26 cellular contexts compared by ENCODE assay signal in the genomic region with DNA sequence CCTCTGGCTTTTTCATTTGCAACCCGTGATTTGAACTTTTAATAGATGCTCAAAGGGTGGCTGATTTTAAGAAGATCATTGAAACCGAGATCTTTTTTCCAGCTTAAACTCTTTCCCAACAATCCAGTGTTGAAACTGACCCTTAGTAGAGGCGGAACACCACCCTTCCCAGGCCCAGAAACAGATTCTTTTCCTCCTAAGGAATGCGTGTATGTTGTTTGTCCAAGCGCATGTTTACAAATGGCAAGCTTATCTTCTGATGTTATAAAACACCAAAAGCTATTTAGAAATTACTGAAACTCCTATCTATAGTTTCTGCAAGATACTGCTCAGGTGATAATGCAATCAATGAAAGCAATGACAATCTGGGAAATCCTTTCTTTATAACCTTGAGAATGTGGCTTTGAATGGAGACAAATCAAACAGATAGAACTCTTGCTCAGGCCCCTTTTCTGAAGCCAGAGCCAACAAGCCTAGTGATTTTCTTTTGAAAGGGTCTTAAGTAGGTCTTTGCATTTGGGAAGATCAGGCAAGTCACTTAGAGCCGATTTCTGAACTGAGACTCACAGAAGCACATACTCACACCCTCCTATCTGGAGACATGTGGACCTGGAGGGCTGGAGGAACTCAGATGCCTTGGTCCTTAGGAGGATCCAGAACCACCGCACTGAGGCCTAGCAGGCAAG. TPM values are rescaled to one million over a fixed set of nuclear protein-coding genes. Genes with fewer than 3 reads are reported as not detected.
"Had no signal": no experiment of that assay in that cellular context is flagged by ENCODE, and none has a peak within 500 bp of the region (broad histone marks: within the 10 kb centered on the region; RNA-seq: fewer than 3 reads in every experiment).

No MANE protein-coding gene starts in this region.

- H3K27ac ChIP-seq: ascending aorta, breast epithelium, esophagus muscularis mucosa, lower lobe of right lung, neutrophil, upper lobe of left lung had no signal

- H3K27ac Mint-ChIP-seq: activated CD4-positive, alpha-beta memory T cell treated with anti-CD3 and anti-CD28 coated beads, Interleukin-2, amount 10 ng/mL, durations not matched to agents 7 days and 5 days; activated CD8-positive, alpha-beta memory T cell treated with anti-CD3 and anti-CD28 coated beads, Interleukin-2, amount 10 ng/mL, durations not matched to agents 7 days and 5 days; activated naive CD8-positive, alpha-beta T cell treated with anti-CD3 and anti-CD28 coated beads, Interleukin-2, amount 50 U/mL, for 24 hours; activated T-helper 2 cell treated with anti-CD3 and anti-CD28 coated beads, Interferon-gamma antibody, Interleukin-2, Interleukin-4, amounts not matched to agents 10 μg/mL and 5 μg/mL and 100 μg/mL, durations not matched to agents 14 hours and 24 hours and 36 hours; stimulated activated effector memory CD8-positive, alpha-beta T cell treated with anti-CD3 and anti-CD28 coated beads, Interleukin-12 subunit alpha, Interleukin-12 subunit beta, amount 100 ng/mL, for 72 hours; T-helper 2 cell treated with Interferon-gamma antibody and Interleukin-4, amounts not matched to agents 5 μg/mL and 100 μg/mL, for 36 hours had no signal

- H3K4me2 ChIP-seq: SK-N-SH had no signal

- H3K4me3 Mint-ChIP-seq: activated CD4-positive, alpha-beta memory T cell treated with anti-CD3 and anti-CD28 coated beads, Interleukin-2, amount 10 ng/mL, durations not matched to agents 7 days and 5 days; activated CD8-positive, alpha-beta memory T cell treated with anti-CD3 and anti-CD28 coated beads, Interleukin-2, amount 10 ng/mL, durations not matched to agents 7 days and 5 days; activated naive CD8-positive, alpha-beta T cell treated with anti-CD3 and anti-CD28 coated beads, Interleukin-2, amount 50 U/mL, for 24 hours; stimulated activated effector memory CD8-positive, alpha-beta T cell treated with anti-CD3 and anti-CD28 coated beads, Interleukin-12 subunit alpha, Interleukin-12 subunit beta, amount 100 ng/mL, for 72 hours; T-helper 2 cell treated with Interferon-gamma antibody and Interleukin-4, amounts not matched to agents 5 μg/mL and 100 μg/mL, for 36 hours had no signal

- H3K9me3 Mint-ChIP-seq: activated CD4-positive, alpha-beta memory T cell treated with anti-CD3 and anti-CD28 coated beads, Interleukin-2, amount 10 ng/mL, durations not matched to agents 7 days and 5 days; activated naive CD8-positive, alpha-beta T cell treated with anti-CD3 and anti-CD28 coated beads, Interleukin-2, amount 50 U/mL, for 24 hours; activated T-helper 2 cell treated with anti-CD3 and anti-CD28 coated beads, Interferon-gamma antibody, Interleukin-2, Interleukin-4, amounts not matched to agents 10 μg/mL and 5 μg/mL and 100 μg/mL, durations not matched to agents 14 hours and 24 hours and 36 hours; stimulated activated effector memory CD8-positive, alpha-beta T cell treated with anti-CD3 and anti-CD28 coated beads, Interleukin-12 subunit alpha, Interleukin-12 subunit beta, amount 100 ng/mL, for 72 hours; T-helper 2 cell treated with Interferon-gamma antibody and Interleukin-4, amounts not matched to agents 5 μg/mL and 100 μg/mL, for 36 hours had no signal

- H3K36me3 ChIP-seq: ascending aorta, breast epithelium, esophagus muscularis mucosa, lower lobe of right lung, neutrophil, pancreas, stomach, upper lobe of left lung had no signal

- DNase-seq: activated CD4-positive, alpha-beta memory T cell treated with anti-CD3 and anti-CD28 coated beads, Interleukin-2, amount 10 ng/mL, durations not matched to agents 7 days and 5 days; activated CD8-positive, alpha-beta memory T cell treated with anti-CD3 and anti-CD28 coated beads, Interleukin-2, amount 10 ng/mL, durations not matched to agents 7 days and 5 days; activated naive CD4-positive, alpha-beta T cell treated with Interleukin-2 at 50 U/mL for 16 hours; activated naive CD8-positive, alpha-beta T cell treated with anti-CD3 and anti-CD28 coated beads, Interleukin-2, amount 50 U/mL, for 24 hours; effector CD4-positive, alpha-beta T cell; foreskin fibroblast; hypothalamus; islet precursor cell; left colon; lower lobe of right lung; pancreas; SK-N-SH; stimulated activated CD4-positive, alpha-beta T cell treated with anti-CD3 and anti-CD28 coated beads, Interleukin-4, amount 100 ng/mL, for 24 hours; stomach; upper lobe of left lung had no signal

- FAIRE-seq: pancreas, TTC549 had no signal

- H3K4me1 Mint-ChIP-seq: activated CD4-positive, alpha-beta memory T cell treated with anti-CD3 and anti-CD28 coated beads, Interleukin-2, amount 10 ng/mL, durations not matched to agents 7 days and 5 days; activated CD8-positive, alpha-beta memory T cell treated with anti-CD3 and anti-CD28 coated beads, Interleukin-2, amount 10 ng/mL, durations not matched to agents 7 days and 5 days; activated naive CD8-positive, alpha-beta T cell treated with anti-CD3 and anti-CD28 coated beads, Interleukin-2, amount 50 U/mL, for 24 hours; stimulated activated effector memory CD8-positive, alpha-beta T cell treated with anti-CD3 and anti-CD28 coated beads, Interleukin-12 subunit alpha, Interleukin-12 subunit beta, amount 100 ng/mL, for 72 hours had no signal

- ATAC-seq: activated CD8-positive, alpha-beta memory T cell treated with anti-CD3 and anti-CD28 coated beads, Interleukin-2, amount 10 ng/mL, durations not matched to agents 7 days and 5 days; activated naive CD8-positive, alpha-beta T cell treated with anti-CD3 and anti-CD28 coated beads, Interleukin-2, amount 50 U/mL, for 24 hours; left colon; lower lobe of right lung; sciatic nerve; stimulated activated effector memory CD8-positive, alpha-beta T cell treated with anti-CD3 and anti-CD28 coated beads, Interleukin-12 subunit alpha, Interleukin-12 subunit beta, amount 100 ng/mL, for 72 hours had no signal

- H3K9me3 ChIP-seq: ascending aorta, breast epithelium, esophagus muscularis mucosa, lower lobe of right lung, neutrophil, pancreas, SK-N-SH, stomach, upper lobe of left lung had no signal

- H3K36me3 Mint-ChIP-seq: activated CD8-positive, alpha-beta memory T cell treated with anti-CD3 and anti-CD28 coated beads, Interleukin-2, amount 10 ng/mL, durations not matched to agents 7 days and 5 days; stimulated activated effector memory CD8-positive, alpha-beta T cell treated with anti-CD3 and anti-CD28 coated beads, Interleukin-12 subunit alpha, Interleukin-12 subunit beta, amount 100 ng/mL, for 72 hours had no signal

- H3K4me3 ChIP-seq: ascending aorta, breast epithelium, esophagus muscularis mucosa, lower lobe of right lung, pancreas, stomach, upper lobe of left lung had no signal

- H3K4me1 ChIP-seq: ascending aorta, breast epithelium, lower lobe of right lung, upper lobe of left lung had no signal

- H3K27me3 ChIP-seq: ascending aorta, breast epithelium, esophagus muscularis mucosa, neutrophil, pancreas, stomach, upper lobe of left lung had no signal

- H3K9ac ChIP-seq: SK-N-SH had no signal

- H3K27me3 Mint-ChIP-seq: activated naive CD8-positive, alpha-beta T cell treated with anti-CD3 and anti-CD28 coated beads, Interleukin-2, amount 50 U/mL, for 24 hours had no signal

RNA-seq across cellular contexts. Expression of a gene that starts 9.1 kb away (rescaled TPM):
- total RNA-seq: activated CD4-positive, alpha-beta memory T cell treated with anti-CD3 and anti-CD28 coated beads, Interleukin-2, amount 10 ng/mL, durations not matched to agents 7 days and 5 days; activated CD8-positive, alpha-beta memory T cell treated with anti-CD3 and anti-CD28 coated beads, Interleukin-2, amount 10 ng/mL, durations not matched to agents 7 days and 5 days; activated T-helper 2 cell treated with anti-CD3 and anti-CD28 coated beads, Interferon-gamma antibody, Interleukin-2, Interleukin-4, amounts not matched to agents 10 μg/mL and 5 μg/mL and 100 μg/mL, durations not matched to agents 14 hours and 24 hours and 36 hours; ascending aorta; breast epithelium; esophagus muscularis mucosa; left colon; lower lobe of right lung; mononuclear cell; sciatic nerve; stomach; temporal lobe; upper lobe of left lung had no signal
- polyA plus RNA-seq: SK-N-SH, stomach had no signal
